In genomic region chr17:64315032-64315490, GRCh38 we compare ENCODE assay signal across 13 cellular contexts. TPM values are rescaled to one million over a fixed set of nuclear protein-coding genes. Genes with fewer than 3 reads are reported as not detected.
DNase-seq lines count a peak whose midpoint lies in the region; ATAC-seq and TF ChIP-seq lines count a peak whose summit lies in the region.
"Had no signal": no experiment of that assay in that cellular context is flagged by ENCODE, and none has a peak within 500 bp of the region (broad histone marks: within the 10 kb centered on the region; RNA-seq: fewer than 3 reads in every experiment).

No MANE protein-coding gene starts in this region.

- no peaks in the 10 kb centered on the region for H3K36me3 ChIP-seq in left lung
- no peaks in the 10 kb centered on the region for H3K36me3 ChIP-seq in spleen
- no peaks in the 10 kb centered on the region for H3K36me3 ChIP-seq in Karpas-422 (ENCODE audit: insufficient read depth, low read length)
- H3K36me3 ChIP-seq: BLaER1 treated with 17β-estradiol and CSF1 and Interleukin-3, amounts not matched to agents 10 nM and 100 nM had no signal

- H3K9me3 ChIP-seq in left lung (no peaks in the 10 kb centered on the region), spleen (no peaks in the 10 kb centered on the region), Karpas-422 (ENCODE audit: low read length) (no peaks in the 10 kb centered on the region)
- H3K9me3 ChIP-seq: BLaER1 treated with 17β-estradiol and CSF1 and Interleukin-3, amounts not matched to agents 10 nM and 100 nM had no signal

- no peak overlapping the region for H3K9ac ChIP-seq in Karpas-422 (ENCODE audit: low read length)
- H3K9ac ChIP-seq: BLaER1 treated with 17β-estradiol and CSF1 and Interleukin-3, amounts not matched to agents 10 nM and 100 nM had no signal

- no peaks in the 10 kb centered on the region for H4K20me1 ChIP-seq in Karpas-422 (ENCODE audit: insufficient read depth, low read depth, low read length)
- H4K20me1 ChIP-seq: BLaER1 treated with 17β-estradiol and CSF1 and Interleukin-3, amounts not matched to agents 10 nM and 100 nM had no signal

- H3K4me3 ChIP-seq in coronary artery: no peak overlapping the region
- no peak overlapping the region for H3K4me3 ChIP-seq in left lung
- no peak overlapping the region for H3K4me3 ChIP-seq in spleen
- H3K4me3 ChIP-seq in Karpas-422 (ENCODE audit: low read length): no peak overlapping the region
- H3K4me3 ChIP-seq: BLaER1 treated with 17β-estradiol and CSF1 and Interleukin-3, amounts not matched to agents 10 nM and 100 nM had no signal

- intact Hi-C loops in left lung (cut with DNase I) (no loop called here), spleen (cut with DNase I; ENCODE audit: low total_unique reads) (no loop called here)

- no peak for TF ChIP-seq CTCF in coronary artery (IDR thresholded peaks at IDR 0.05)
- no peak for TF ChIP-seq CTCF in left lung (IDR thresholded peaks at IDR 0.05)
- no peak for TF ChIP-seq CTCF in spleen (IDR thresholded peaks at IDR 0.05 in 8 of 11, conservative IDR thresholded peaks at IDR 0.05 in 3 of 11)

- no peak overlapping the region for H3K4me2 ChIP-seq in Karpas-422 (ENCODE audit: low read depth, low read length, poor library complexity, severe bottlenecking)

- H3K4me1 ChIP-seq in left lung (peaks cover 3 to 67% of the 10 kb centered on the region in 2 donors), spleen (peaks cover 0 to 69% (median 45%) of the 10 kb centered on the region in 6 donors), Karpas-422 (ENCODE audit: low read length) (no peaks in the 10 kb centered on the region)

- DNase-seq in G401 (ENCODE audit: low spot score) (peak; percentile 95), coronary artery (ENCODE audit: low spot score) (peak; percentile 91), left lung (peak in 1 of 2 donors; percentile 75), spleen (peak; percentile 84), Karpas-422 (no peak), NOMO-1 (lab: John Stamatoyannopoulos, UW; ENCODE audit: unreplicated experiment in 2 of 2) (no peak)
- DNase-seq: activated CD4-positive, alpha-beta T cell treated with anti-CD3 and anti-CD28 coated beads for 48 hours; H7; Kasumi-1; NCI-H526 had no signal

- in situ Hi-C loops in G401 (cut with HindIII; ENCODE audit: low sequenced_read_pairs): no loop called here

- WGBS in spleen, 5 donors: 70 to 83% (median 79%) methylated on average over 11 of the region's 11 CpGs

- peak; percentile 72 for ATAC-seq in left lung
- no peak for ATAC-seq in GM18907 (IDR thresholded peaks at IDR 0.05; ENCODE audit: unreplicated experiment)
- ATAC-seq in HG03439 (IDR thresholded peaks at IDR 0.05; ENCODE audit: unreplicated experiment): no peak

- no peaks in the 10 kb centered on the region for H3K79me2 ChIP-seq in Karpas-422 (ENCODE audit: low read length)

- H3K27ac ChIP-seq in coronary artery (peak overlapping the region; percentile 60 to 84), left lung (peak overlapping the region; percentile 21 to 53), spleen (peak overlapping the region in 7 of 8 donors; percentile 11 to 78 (median 65)), Karpas-422 (ENCODE audit: low read length) (no peak overlapping the region)
- H3K27ac ChIP-seq: BLaER1 treated with 17β-estradiol and CSF1 and Interleukin-3, amounts not matched to agents 10 nM and 100 nM had no signal

- H2AFZ ChIP-seq in Karpas-422 (ENCODE audit: low read length): no peak overlapping the region

- no peak for TF ChIP-seq POLR2A in spleen (IDR thresholded peaks at IDR 0.05)

- H3K27me3 ChIP-seq in left lung (no peaks in the 10 kb centered on the region), spleen (replicated peaks in 1 of 7) (no peaks in the 10 kb centered on the region), Karpas-422 (ENCODE audit: low read length) (no peaks in the 10 kb centered on the region)
- H3K27me3 ChIP-seq: BLaER1 treated with 17β-estradiol and CSF1 and Interleukin-3, amounts not matched to agents 10 nM and 100 nM had no signal

- H3K9me2 ChIP-seq in Karpas-422 (replicated peaks; ENCODE audit: insufficient read depth, low read length): no peaks in the 10 kb centered on the region

RNA-seq across cellular contexts. Expression of gene TEX2, which starts 52.0 kb away (rescaled TPM):
- total RNA-seq in G401 (2014; rRNA removed; shearing (Covaris generic)): 7.4 and 22.7 TPM in 2 replicates
- total RNA-seq in left lung (10 to 100 TPM; 33.3 to 38.2 TPM), spleen (10 to 100 TPM; 22.3 to 44.5 (median 33.4) TPM)
- 1 to 10 TPM; 3.0 to 6.7 (median 3.9) TPM for polyA plus RNA-seq in spleen
- 5.5 and 5.6 TPM in 2 replicates for total RNA-seq in Karpas-422 (2014; rRNA removed; shearing (Covaris generic); ENCODE audit: low replicate concordance)

Comparison
In these comparisons a context has a peak if more than half of its experiments do, and no peak if none do; other contexts are left out.
1. DNase-seq: peak in G401 (single experiment), coronary artery (single experiment) and spleen (single experiment); none in Karpas-422 (single experiment) and NOMO-1 (0 of 2).